ENCODE assay signal across 6 cellular contexts in the genomic region with DNA sequence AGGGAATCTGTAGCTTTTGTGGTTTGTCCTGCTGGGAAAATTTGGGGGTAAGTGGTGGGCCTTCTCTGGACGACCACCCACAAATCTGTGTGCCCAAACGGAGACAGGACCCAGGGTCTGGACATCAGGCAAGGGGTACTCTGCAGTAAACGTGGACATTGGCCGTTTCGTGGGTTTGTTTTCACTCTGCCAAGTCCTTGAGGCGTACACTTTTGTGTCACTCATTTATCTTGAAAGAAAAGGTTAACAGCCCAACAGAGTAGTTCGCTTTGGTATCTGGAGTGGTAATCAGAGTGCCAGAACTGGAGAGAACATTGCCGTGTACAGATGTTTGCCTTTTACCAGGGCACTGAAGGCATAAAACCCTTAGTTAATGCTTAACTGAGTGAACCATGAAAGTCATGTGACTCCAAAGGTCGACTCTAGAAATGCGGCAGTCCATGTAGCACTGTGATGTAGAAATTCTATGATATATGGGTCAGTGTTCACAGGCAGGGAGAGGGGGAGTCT. TPM values are rescaled to one million over a fixed set of nuclear protein-coding genes. Genes with fewer than 3 reads are reported as not detected.
DNase-seq lines count a peak whose midpoint lies in the region; FAIRE-seq and TF ChIP-seq lines count a peak whose summit lies in the region.

No MANE protein-coding gene starts in this region.

- TF ChIP-seq EP300 in suprapubic skin (IDR thresholded peaks at IDR 0.05) = no peak

- H3K9me3 ChIP-seq in suprapubic skin = no peaks in the 10 kb centered on the region

- TF ChIP-seq CTCF in suprapubic skin (IDR thresholded peaks at IDR 0.05) = no peak

- 7% methylated on average over 5 of the region's 10 CpGs for WGBS in suprapubic skin

- DNase-seq in GM18507 (ENCODE audit: extremely low spot score, insufficient read length, low read depth) (peak; percentile 42), OCI-M1 (lab: John Stamatoyannopoulos, UW) (peak; percentile 71), hepatic stellate cell (ENCODE audit: low spot score) (peak; percentile 31), suprapubic skin (ENCODE audit: low spot score in 2 of 2) (no peak), CD1c-positive myeloid dendritic cell (ENCODE audit: extremely low spot score) (no peak), activated gamma-delta T cell treated with Interleukin-2 at 50 U/mL for 16 hours (no peak)

- peak; percentile 91 for FAIRE-seq in GM18507 (lab: Jason Lieb, UNC)

- peaks cover 57% of the 10 kb centered on the region for H3K4me1 ChIP-seq in suprapubic skin

- peak overlapping the region; percentile 59 for H3K4me3 ChIP-seq in suprapubic skin

- no peaks in the 10 kb centered on the region for H3K27me3 ChIP-seq in suprapubic skin

- H3K36me3 ChIP-seq in suprapubic skin = no peaks in the 10 kb centered on the region

- no peak for TF ChIP-seq POLR2A in suprapubic skin (IDR thresholded peaks at IDR 0.05)

- H3K27ac ChIP-seq in suprapubic skin = peak overlapping the region; percentile 95

RNA-seq across cellular contexts. Expression of a gene that starts 15.4 kb away (rescaled TPM):
- total RNA-seq in suprapubic skin = 10 to 100 TPM; 20.9 to 40.2 (median 26.4) TPM

RNA-seq across cellular contexts. Expression of a gene that starts 15.6 kb away (rescaled TPM):
- 1 to 10 TPM; 1.5 to 4.3 (median 2.4) TPM for total RNA-seq in suprapubic skin

RNA-seq across cellular contexts. Expression of a gene that starts 36.4 kb away (rescaled TPM):
- total RNA-seq in suprapubic skin = not detected

RNA-seq across cellular contexts. Expression of a gene that starts 41.9 kb away (rescaled TPM):
- total RNA-seq in suprapubic skin = 10 to 100 TPM in 1 of 4 donors, 1 to 10 TPM in 3; 4.9 to 12.6 (median 6.6) TPM

RNA-seq across cellular contexts. Expression of a gene that starts 57.9 kb away (rescaled TPM):
- 10 to 100 TPM in 1 of 4 donors, 1 to 10 TPM in 3; 8.4 to 14.9 (median 9.7) TPM for total RNA-seq in suprapubic skin

Comparison
In these comparisons a context has a peak if more than half of its experiments do, and no peak if none do; other contexts are left out.
1. DNase-seq: peak in GM18507 (single experiment), OCI-M1 (single experiment) and hepatic stellate cell (single experiment); none in suprapubic skin (0 of 2), CD1c-positive myeloid dendritic cell (single experiment) and activated gamma-delta T cell treated with Interleukin-2 at 50 U/mL for 16 hours (single experiment).